1 cellular context compared by ENCODE assay signal in the genomic region with DNA sequence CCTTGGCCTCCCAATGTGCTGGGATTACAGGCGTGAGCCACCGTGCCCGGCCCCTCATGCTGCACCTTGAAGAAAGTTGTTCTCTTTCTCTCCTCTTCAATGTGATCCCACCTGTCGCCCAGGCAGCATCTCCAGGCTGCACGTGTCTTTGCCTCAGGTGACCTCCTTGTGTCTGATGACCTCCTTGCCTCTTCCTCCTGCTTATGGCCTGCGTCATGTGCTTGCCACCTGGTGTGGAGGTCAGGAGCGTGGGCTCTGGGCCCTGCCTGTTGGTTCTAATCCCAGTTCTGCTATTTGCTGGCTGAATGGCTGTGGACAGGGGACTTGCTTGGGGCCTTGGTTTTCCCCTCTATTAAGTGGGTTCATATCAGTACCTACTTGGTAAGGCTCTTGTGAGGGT.
TF ChIP-seq lines count a peak whose summit lies in the region.

No MANE protein-coding gene starts in this region.

TF ChIP-seq in GM12878, 131 proteins besides CTCF, POLR2A, EP300 and RAD21 (continues in another document):
- TF ChIP-seq ATF2 (IDR thresholded peaks at IDR 0.05; ENCODE audit: low read length) (no peak), NBN (IDR thresholded peaks at IDR 0.05) (no peak), CBX5 (IDR thresholded peaks at IDR 0.05; ENCODE audit: low read depth) (no peak), NFYA (IDR thresholded peaks at IDR 0.05; ENCODE audit: borderline replicate concordance, low read depth, low read length) (no peak), HDAC6 (IDR thresholded peaks at IDR 0.05; ENCODE audit: unreplicated experiment) (no peak), RAD51 (IDR thresholded peaks at IDR 0.05) (peak; percentile 82), NR2C2 (IDR thresholded peaks at IDR 0.05; ENCODE audit: borderline replicate concordance, control insufficient read depth, insufficient read length, low read depth) (no peak), IRF4 (IDR thresholded peaks at IDR 0.05; ENCODE audit: low read depth, low read length) (no peak), E4F1 (IDR thresholded peaks at IDR 0.05; ENCODE audit: borderline replicate concordance, partially characterized antibody) (no peak), SP1 (IDR thresholded peaks at IDR 0.05; ENCODE audit: low read depth, low read length) (no peak), SPI1 (IDR thresholded peaks at IDR 0.05; ENCODE audit: borderline replicate concordance, insufficient read depth, low read depth, low read length) (peak; percentile 84; the same call in 1 of the 2 replicates), ZNF622 (IDR thresholded peaks at IDR 0.05) (no peak), NR2F1 (conservative IDR thresholded peaks at IDR 0.05) (peak; percentile 85), BHLHE40 (IDR thresholded peaks at IDR 0.05; ENCODE audit: borderline replicate concordance in 1 of 2, low read depth in 2 of 2, low read length in 1 of 2) (peak; percentile 73 to 90; a peak in 3 of 4 replicates), MXI1 (IDR thresholded peaks at IDR 0.05; ENCODE audit: low read depth, low read length) (no peak), TCF7 (IDR thresholded peaks at IDR 0.05; ENCODE audit: borderline replicate concordance) (no peak), TAF1 (IDR thresholded peaks at IDR 0.05; ENCODE audit: borderline replicate concordance, low read depth, low read length) (no peak), SMC3 (IDR thresholded peaks at IDR 0.05; ENCODE audit: borderline replicate concordance, low read length) (no peak), ZNF384 (IDR thresholded peaks at IDR 0.05; ENCODE audit: borderline replicate concordance, low read depth, low read length) (no peak), ZNF687 (IDR thresholded peaks at IDR 0.05) (0 out of 2 replicates have a peak, but pooled peaks have one; percentile 31), E2F8 (IDR thresholded peaks at IDR 0.05; ENCODE audit: low read depth, partially characterized antibody) (no peak), ATF7 (IDR thresholded peaks at IDR 0.05; ENCODE audit: low read depth) (no peak), RCOR1 (conservative IDR thresholded peaks at IDR 0.05; ENCODE audit: low read depth, low read length) (no peak), MYB (IDR thresholded peaks at IDR 0.05; ENCODE audit: borderline replicate concordance, low read depth, low read length) (no peak), KLF5 (IDR thresholded peaks at IDR 0.05; ENCODE audit: partially characterized antibody) (no peak), PAX5 (IDR thresholded peaks at IDR 0.05; ENCODE audit: borderline replicate concordance, low read depth, low read length) (0 out of 2 replicates have a peak, but pooled peaks have one; percentile 31), CREM (IDR thresholded peaks at IDR 0.05; ENCODE audit: low read depth) (no peak), PBX3 (IDR thresholded peaks at IDR 0.05; ENCODE audit: insufficient replicate concordance, low read depth, low read length) (no peak), TARDBP (IDR thresholded peaks at IDR 0.05; ENCODE audit: borderline replicate concordance) (no peak), CHD1 (IDR thresholded peaks at IDR 0.05; ENCODE audit: low read depth, low read length) (no peak), CBFB (IDR thresholded peaks at IDR 0.05; ENCODE audit: low read depth) (no peak), TCF12 (IDR thresholded peaks at IDR 0.05; ENCODE audit: low read depth, low read length) (peak; percentile 73; the same call in 1 of the 2 replicates), PML (IDR thresholded peaks at IDR 0.05; ENCODE audit: low read length) (no peak)
- TF ChIP-seq, protein P1, sequence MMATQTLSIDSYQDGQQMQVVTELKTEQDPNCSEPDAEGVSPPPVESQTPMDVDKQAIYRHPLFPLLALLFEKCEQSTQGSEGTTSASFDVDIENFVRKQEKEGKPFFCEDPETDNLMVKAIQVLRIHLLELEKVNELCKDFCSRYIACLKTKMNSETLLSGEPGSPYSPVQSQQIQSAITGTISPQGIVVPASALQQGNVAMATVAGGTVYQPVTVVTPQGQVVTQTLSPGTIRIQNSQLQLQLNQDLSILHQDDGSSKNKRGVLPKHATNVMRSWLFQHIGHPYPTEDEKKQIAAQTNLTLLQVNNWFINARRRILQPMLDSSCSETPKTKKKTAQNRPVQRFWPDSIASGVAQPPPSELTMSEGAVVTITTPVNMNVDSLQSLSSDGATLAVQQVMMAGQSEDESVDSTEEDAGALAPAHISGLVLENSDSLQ (IDR thresholded peaks at IDR 0.05), result no peak
- TF ChIP-seq, protein P2, sequence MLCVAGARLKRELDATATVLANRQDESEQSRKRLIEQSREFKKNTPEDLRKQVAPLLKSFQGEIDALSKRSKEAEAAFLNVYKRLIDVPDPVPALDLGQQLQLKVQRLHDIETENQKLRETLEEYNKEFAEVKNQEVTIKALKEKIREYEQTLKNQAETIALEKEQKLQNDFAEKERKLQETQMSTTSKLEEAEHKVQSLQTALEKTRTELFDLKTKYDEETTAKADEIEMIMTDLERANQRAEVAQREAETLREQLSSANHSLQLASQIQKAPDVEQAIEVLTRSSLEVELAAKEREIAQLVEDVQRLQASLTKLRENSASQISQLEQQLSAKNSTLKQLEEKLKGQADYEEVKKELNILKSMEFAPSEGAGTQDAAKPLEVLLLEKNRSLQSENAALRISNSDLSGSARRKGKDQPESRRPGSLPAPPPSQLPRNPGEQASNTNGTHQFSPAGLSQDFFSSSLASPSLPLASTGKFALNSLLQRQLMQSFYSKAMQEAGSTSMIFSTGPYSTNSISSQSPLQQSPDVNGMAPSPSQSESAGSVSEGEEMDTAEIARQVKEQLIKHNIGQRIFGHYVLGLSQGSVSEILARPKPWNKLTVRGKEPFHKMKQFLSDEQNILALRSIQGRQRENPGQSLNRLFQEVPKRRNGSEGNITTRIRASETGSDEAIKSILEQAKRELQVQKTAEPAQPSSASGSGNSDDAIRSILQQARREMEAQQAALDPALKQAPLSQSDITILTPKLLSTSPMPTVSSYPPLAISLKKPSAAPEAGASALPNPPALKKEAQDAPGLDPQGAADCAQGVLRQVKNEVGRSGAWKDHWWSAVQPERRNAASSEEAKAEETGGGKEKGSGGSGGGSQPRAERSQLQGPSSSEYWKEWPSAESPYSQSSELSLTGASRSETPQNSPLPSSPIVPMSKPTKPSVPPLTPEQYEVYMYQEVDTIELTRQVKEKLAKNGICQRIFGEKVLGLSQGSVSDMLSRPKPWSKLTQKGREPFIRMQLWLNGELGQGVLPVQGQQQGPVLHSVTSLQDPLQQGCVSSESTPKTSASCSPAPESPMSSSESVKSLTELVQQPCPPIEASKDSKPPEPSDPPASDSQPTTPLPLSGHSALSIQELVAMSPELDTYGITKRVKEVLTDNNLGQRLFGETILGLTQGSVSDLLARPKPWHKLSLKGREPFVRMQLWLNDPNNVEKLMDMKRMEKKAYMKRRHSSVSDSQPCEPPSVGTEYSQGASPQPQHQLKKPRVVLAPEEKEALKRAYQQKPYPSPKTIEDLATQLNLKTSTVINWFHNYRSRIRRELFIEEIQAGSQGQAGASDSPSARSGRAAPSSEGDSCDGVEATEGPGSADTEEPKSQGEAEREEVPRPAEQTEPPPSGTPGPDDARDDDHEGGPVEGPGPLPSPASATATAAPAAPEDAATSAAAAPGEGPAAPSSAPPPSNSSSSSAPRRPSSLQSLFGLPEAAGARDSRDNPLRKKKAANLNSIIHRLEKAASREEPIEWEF (IDR thresholded peaks at IDR 0.05; ENCODE audit: insufficient replicate concordance, low read depth, low read length), result no peak
